In genomic region chr12:75705749-75706719, GRCh38 we compare ENCODE assay signal across 9 cellular contexts.
DNase-seq lines count a peak whose midpoint lies in the region; ATAC-seq and TF ChIP-seq lines count a peak whose summit lies in the region.
"Had no signal": no experiment of that assay in that cellular context is flagged by ENCODE, and none has a peak within 500 bp of the region (broad histone marks: within the 10 kb centered on the region; RNA-seq: fewer than 3 reads in every experiment).

No MANE protein-coding gene starts in this region.

- no peak for TF ChIP-seq CTCF in esophagus squamous epithelium (IDR thresholded peaks at IDR 0.05)

- peak overlapping the region; percentile 68 for H2AFZ ChIP-seq in neuron (ENCODE audit: low read depth, low read length)

- intact Hi-C loops in esophagus squamous epithelium (cut with DNase I): no loop called here

- no peak for ATAC-seq in HG03565 (IDR thresholded peaks at IDR 0.05; ENCODE audit: unreplicated experiment)
- ATAC-seq in HG03175 (IDR thresholded peaks at IDR 0.05; ENCODE audit: unreplicated experiment): no peak

- WGBS in esophagus squamous epithelium, 2 donors: 64 to 88% methylated on average over 8 of the region's 8 CpGs

- DNase-seq in AG20443 (ENCODE audit: low spot score) (peak; percentile 64), NCI-H2196 (lab: John Stamatoyannopoulos, UW; ENCODE audit: unreplicated experiment) (peak; percentile 48), esophagus squamous epithelium (lab: John Stamatoyannopoulos, UW) (no peak), NCI-H524 treated with DMSO at 0.1 percent for 48 hours (lab: John Stamatoyannopoulos, UW) (no peak), NOMO-1 treated with dmso at 0.1 percent for 144 hours (lab: John Stamatoyannopoulos, UW; ENCODE audit: unreplicated experiment) (no peak)

- no peak for TF ChIP-seq POLR2A in esophagus squamous epithelium (IDR thresholded peaks at IDR 0.05)

- H3K27ac ChIP-seq in esophagus squamous epithelium: peak overlapping the region in 3 of 4 donors; percentile 17 to 34 (median 32)
- H3K27ac ChIP-seq: tibial artery had no signal

- no peaks in the 10 kb centered on the region for H3K9me3 ChIP-seq in esophagus squamous epithelium
- H3K9me3 ChIP-seq in neuron (ENCODE audit: low read length): no peaks in the 10 kb centered on the region
- H3K9me3 ChIP-seq: tibial artery had no signal

- H3K36me3 ChIP-seq in esophagus squamous epithelium: no peaks in the 10 kb centered on the region
- H3K36me3 ChIP-seq in neuron (ENCODE audit: insufficient read depth, low read length): no peaks in the 10 kb centered on the region
- H3K36me3 ChIP-seq: tibial artery had no signal

- no peaks in the 10 kb centered on the region for H3K27me3 ChIP-seq in esophagus squamous epithelium
- H3K27me3 ChIP-seq in neuron (ENCODE audit: insufficient read depth, low read length): no peaks in the 10 kb centered on the region
- H3K27me3 ChIP-seq: tibial artery had no signal

- H3K4me1 ChIP-seq in esophagus squamous epithelium (peaks cover 0 to 43% (median 25%) of the 10 kb centered on the region in 3 donors), neuron (ENCODE audit: insufficient read depth, low read length) (peaks cover 25% of the 10 kb centered on the region)

- H3K4me3 ChIP-seq in esophagus squamous epithelium (no peak overlapping the region), neuron (ENCODE audit: low read length) (peak overlapping the region; percentile 25)
- H3K4me3 ChIP-seq: tibial artery had no signal

Comparison
In these comparisons a context has a peak if more than half of its experiments do, and no peak if none do; other contexts are left out.
1. DNase-seq: peak in AG20443 (single experiment) and NCI-H2196 (single experiment); none in esophagus squamous epithelium (single experiment), NCI-H524 treated with DMSO at 0.1 percent for 48 hours (single experiment) and NOMO-1 treated with dmso at 0.1 percent for 144 hours (single experiment).